Comparison of ENCODE assay signal across 7 cellular contexts in the genomic region with DNA sequence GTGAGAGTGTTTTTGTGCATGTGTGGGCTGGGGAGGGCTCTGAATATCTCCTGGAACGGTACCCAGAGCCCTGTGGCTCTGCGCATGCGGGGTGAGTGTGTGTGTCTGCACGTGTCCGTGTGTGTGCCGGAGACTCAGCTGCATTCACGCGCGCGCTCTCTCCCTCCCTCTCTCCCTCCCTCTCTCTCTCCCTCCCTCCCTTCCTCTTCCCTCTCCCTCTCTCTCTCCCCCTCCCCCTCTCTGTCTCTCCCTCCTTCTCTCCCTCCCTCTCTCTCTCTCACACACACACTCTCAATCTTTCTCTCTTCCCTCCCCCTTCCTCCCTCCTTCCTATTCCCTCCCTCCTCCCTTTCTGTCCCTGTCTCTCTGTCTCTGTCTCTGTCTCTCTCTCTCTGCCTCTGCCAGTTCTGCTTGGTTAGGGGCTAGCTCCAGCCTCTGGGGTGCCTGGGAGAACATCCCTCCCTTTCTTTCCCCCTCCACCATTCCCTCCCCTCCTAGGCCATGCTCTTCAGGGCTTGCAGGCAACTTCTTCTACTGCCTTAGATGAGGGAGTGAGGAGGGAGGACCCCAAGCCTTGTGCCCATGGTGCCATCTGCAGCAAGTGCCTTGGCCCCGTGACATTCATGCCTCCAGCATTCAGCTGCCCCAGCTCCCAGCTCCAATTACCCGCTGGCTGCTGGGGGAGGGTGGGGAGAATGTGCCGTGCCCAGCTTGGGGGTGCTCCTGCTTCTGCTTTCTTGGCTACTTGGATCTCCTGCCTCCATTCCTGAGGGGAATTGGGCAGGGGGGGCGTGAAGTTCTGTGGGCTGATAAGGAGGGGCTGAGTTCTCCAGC. TPM values are rescaled to one million over a fixed set of nuclear protein-coding genes. Genes with fewer than 3 reads are reported as not detected.
DNase-seq lines count a peak whose midpoint lies in the region; ATAC-seq and TF ChIP-seq lines count a peak whose summit lies in the region.

No MANE protein-coding gene starts in this region.

- H2AFZ ChIP-seq in GM23338: peak overlapping the region; percentile 88

- no peaks in the 10 kb centered on the region for H3K9me3 Mint-ChIP-seq in GM23338

- H3K4me2 ChIP-seq in GM23338: peak overlapping the region; percentile 82

- H3F3A ChIP-seq in GM23338 (replicated peaks; ENCODE audit: low read depth): 0 out of 2 replicates have a peak, but pooled peaks cover 27% of the 10 kb centered on the region

- DNase-seq in GM23338 (ENCODE audit: low spot score): peak; percentile 76
- DNase-seq in NCI-H82 treated with DMSO at 0.1 percent for 48 hours (lab: John Stamatoyannopoulos, UW; ENCODE audit: unreplicated experiment): peak; percentile 20
- peak; percentile 91 for DNase-seq in activated CD8-positive, alpha-beta memory T cell treated with anti-CD3 and anti-CD28 coated beads for 24 hours
- DNase-seq in effector CD4-positive, alpha-beta T cell: peak; percentile 62
- peak; percentile 92 for DNase-seq in middle frontal gyrus (ENCODE audit: extremely low spot score, low spot score)
- peak; percentile 61 to 78 for DNase-seq in stimulated activated CD8-positive, alpha-beta memory T cell treated with anti-CD3 and anti-CD28 coated beads, Interleukin-15, amount 100 ng/mL, for 4 hours (ENCODE audit: low read depth in 2 of 2)

- no peaks in the 10 kb centered on the region for H3K36me3 Mint-ChIP-seq in GM23338 (ENCODE audit: low read depth)

- 0 out of 2 replicates have a peak, but pooled peaks cover 5% of the 10 kb centered on the region for H3K27me3 ChIP-seq in GM23338 (ENCODE audit: insufficient read depth)

- no peaks in the 10 kb centered on the region for H3K9me2 ChIP-seq in GM23338 (ENCODE audit: insufficient read depth)

- no peaks in the 10 kb centered on the region for H4K20me1 ChIP-seq in GM23338 (replicated peaks; ENCODE audit: insufficient read depth)

- H3K79me2 ChIP-seq in GM23338 (replicated peaks; ENCODE audit: insufficient read depth): peaks cover 7% of the 10 kb centered on the region; the same call in 1 of the 2 replicates

- peak overlapping the region; percentile 54 for H3K4me3 ChIP-seq in GM23338

- peaks cover 80% of the 10 kb centered on the region for H3K4me1 Mint-ChIP-seq in GM23338

- peak; percentile 4 for ATAC-seq in GM23338
- no peak for ATAC-seq in GM18870 (IDR thresholded peaks at IDR 0.05; ENCODE audit: unreplicated experiment)

- TF ChIP-seq CTCF in GM23338 (conservative IDR thresholded peaks at IDR 0.05; ENCODE audit: low read depth in 2 of 2): no peak

- H3K27ac ChIP-seq in GM23338 (ENCODE audit: low read depth): peak overlapping the region; percentile 63; the same call in 1 of the 2 replicates

- 0 out of 2 replicates have a peak overlapping the region, but pooled peaks have one; percentile 41 for H3K27ac Mint-ChIP-seq in GM23338

- peaks cover 70% of the 10 kb centered on the region for H3K4me1 ChIP-seq in GM23338 (ENCODE audit: insufficient read depth)

- H3K36me3 ChIP-seq in GM23338 (ENCODE audit: insufficient read depth): no peaks in the 10 kb centered on the region

- peak overlapping the region; percentile 57 for H3K4me3 Mint-ChIP-seq in GM23338

- peaks cover 23% of the 10 kb centered on the region for H3K27me3 Mint-ChIP-seq in GM23338 (ENCODE audit: insufficient read depth, low read depth, poor library complexity)

TF ChIP-seq in GM23338, 12 proteins besides CTCF, POLR2A, EP300 and RAD21 (continues in another document):
- TF ChIP-seq STAT1 (IDR thresholded peaks at IDR 0.05; ENCODE audit: unreplicated experiment): no peak
- no peak for TF ChIP-seq CREB1 (CRISPR knock-in tag; IDR thresholded peaks at IDR 0.05; ENCODE audit: low read depth)
- no peak for TF ChIP-seq NANOG (IDR thresholded peaks at IDR 0.05; ENCODE audit: borderline replicate concordance)
- no peak for TF ChIP-seq ZNF462 (CRISPR knock-in tag; IDR thresholded peaks at IDR 0.05)
- TF ChIP-seq EZH2 (IDR thresholded peaks at IDR 0.05; ENCODE audit: low read depth, unreplicated experiment): no peak
- no peak for TF ChIP-seq EZH2phosphoT487 (IDR thresholded peaks at IDR 0.05; ENCODE audit: unreplicated experiment)
- TF ChIP-seq ZNF331 (CRISPR knock-in tag; IDR thresholded peaks at IDR 0.05; ENCODE audit: low read depth): no peak
- TF ChIP-seq ZNF114 (CRISPR knock-in tag; IDR thresholded peaks at IDR 0.05): no peak
- no peak for TF ChIP-seq POLR2AphosphoS5 (IDR thresholded peaks at IDR 0.05; ENCODE audit: low read depth)
- TF ChIP-seq JUNB (IDR thresholded peaks at IDR 0.05; ENCODE audit: unreplicated experiment): no peak

RNA-seq across cellular contexts. Expression of gene THRA, which starts 6.4 kb away (rescaled TPM):
- total RNA-seq in GM23338 (2014; rRNA removed; shearing (Covaris generic)): 9.6 and 10.5 TPM in 2 replicates
- 3.4 and 3.6 TPM in 2 replicates for polyA plus RNA-seq in GM23338 (2016; fragmentation: Nextera tagmentation; extraction: Ambion mirVana)

RNA-seq across cellular contexts. Expression of gene MED24, which starts 14.9 kb away (rescaled TPM):
- total RNA-seq in GM23338 (2014; rRNA removed; shearing (Covaris generic)): 88.9 and 95.1 TPM in 2 replicates
- polyA plus RNA-seq in GM23338 (2016; fragmentation: Nextera tagmentation; extraction: Ambion mirVana): 44.4 and 44.8 TPM in 2 replicates

RNA-seq across cellular contexts. Expression of gene NR1D1, which starts 31.3 kb away (rescaled TPM):
- total RNA-seq in GM23338 (2014; rRNA removed; shearing (Covaris generic)): 3.6 and 4.2 TPM in 2 replicates
- polyA plus RNA-seq in GM23338 (2016; fragmentation: Nextera tagmentation; extraction: Ambion mirVana): 3.1 and 3.3 TPM in 2 replicates

RNA-seq across cellular contexts. Expression of gene MSL1, which starts 52.6 kb away (rescaled TPM):
- total RNA-seq in GM23338 (2014; rRNA removed; shearing (Covaris generic)): 52.5 and 56.5 TPM in 2 replicates
- 14.3 and 16.2 TPM in 2 replicates for polyA plus RNA-seq in GM23338 (2016; fragmentation: Nextera tagmentation; extraction: Ambion mirVana)

RNA-seq across cellular contexts. Expression of gene CSF3, which starts 53.9 kb away (rescaled TPM):
- 1.2 TPM in 1 of 2 replicates, not detected in the other for total RNA-seq in GM23338 (2014; rRNA removed; shearing (Covaris generic))
- not detected in 2 replicates for polyA plus RNA-seq in GM23338 (2016; fragmentation: Nextera tagmentation; extraction: Ambion mirVana)

Comparison
In these comparisons a context has a peak if more than half of its experiments do, and no peak if none do; other contexts are left out.
1. DNase-seq: peak in every context shown above with its lines; median percentile 92 in middle frontal gyrus; 91 in activated CD8-positive, alpha-beta memory T cell treated with anti-CD3 and anti-CD28 coated beads for 24 hours; 76 in GM23338; 70 in stimulated activated CD8-positive, alpha-beta memory T cell treated with anti-CD3 and anti-CD28 coated beads, Interleukin-15, amount 100 ng/mL, for 4 hours; 62 in effector CD4-positive, alpha-beta T cell; 20 in NCI-H82 treated with DMSO at 0.1 percent for 48 hours.